ENCODE assay signal across 26 cellular contexts in the genomic region with DNA sequence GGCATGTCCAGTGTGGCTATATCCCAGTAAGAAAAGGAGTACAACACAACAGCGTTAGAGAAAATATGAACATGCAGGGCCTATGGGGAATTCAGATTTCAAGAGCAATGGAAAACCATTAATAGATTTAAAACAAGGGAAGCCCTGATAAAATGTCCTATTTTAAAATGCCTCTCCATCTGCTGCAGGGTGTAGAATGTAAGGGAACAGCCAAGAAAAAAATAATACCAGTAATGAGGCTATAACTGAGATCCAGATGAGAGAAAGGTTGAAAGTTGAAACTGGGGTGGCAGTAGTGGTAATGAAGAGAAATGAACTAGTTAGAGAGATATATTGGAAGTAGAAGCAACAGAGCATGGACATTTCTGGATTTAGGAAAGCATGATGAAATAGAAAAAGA.
"Had no signal": no experiment of that assay in that cellular context is flagged by ENCODE, and none has a peak within 500 bp of the region (broad histone marks: within the 10 kb centered on the region; RNA-seq: fewer than 3 reads in every experiment).

No MANE protein-coding gene starts in this region.

- H3K4me3 ChIP-seq: neural progenitor cell, ovary, psoas muscle, right lobe of liver, sigmoid colon, suprapubic skin, tibial artery, transverse colon, upper lobe of right lung, uterus had no signal

- H3K27me3 ChIP-seq: neural progenitor cell, ovary, right lobe of liver, sigmoid colon, suprapubic skin, testis, tibial artery, transverse colon, upper lobe of right lung, uterus had no signal

- DNase-seq: naive thymus-derived CD4-positive, alpha-beta T cell; natural killer cell; occipital lobe; ovary; posterior cingulate gyrus; psoas muscle; right lobe of liver; sigmoid colon; small intestine; stimulated activated CD4-positive, alpha-beta T cell treated with anti-CD3 and anti-CD28 coated beads, Interleukin-15, amount 100 ng/mL, for 24 hours; stimulated activated CD4-positive, alpha-beta T cell treated with anti-CD3 and anti-CD28 coated beads, Interleukin-2, amount 100 ng/mL, for 24 hours; stimulated activated CD4-positive, alpha-beta T cell treated with anti-CD3 and anti-CD28 coated beads, Interleukin-2, amount 100 ng/mL, for 48 hours; stimulated activated CD4-positive, alpha-beta T cell treated with anti-CD3 and anti-CD28 coated beads, Interleukin-4, amount 100 ng/mL, for 24 hours; stimulated activated naive B cell treated with anti-CD40 and anti-IgM and Interleukin-4, amounts not matched to agents 10 μg/mL and 1 μg/mL and 100 μg/mL, for 72 hours; stimulated activated naive CD8-positive, alpha-beta T cell treated with anti-CD3 and anti-CD28 coated beads, Interleukin-15, amount 100 ng/mL, for 72 hours; stimulated activated naive CD8-positive, alpha-beta T cell treated with anti-CD3 and anti-CD28 coated beads, Interleukin-15, Interleukin-2, amounts not matched to agents 100 U/mL and 50 U/mL, for 24 hours; substantia nigra; testis; tibial artery; transverse colon; upper lobe of right lung; uterus had no signal

- H3K9me3 ChIP-seq: ovary, psoas muscle, right lobe of liver, sigmoid colon, suprapubic skin, testis, tibial artery, transverse colon, upper lobe of right lung, uterus had no signal

- H3K36me3 ChIP-seq: neural progenitor cell, ovary, right lobe of liver, sigmoid colon, suprapubic skin, tibial artery, transverse colon, upper lobe of right lung, uterus had no signal

- H3K4me1 ChIP-seq: neural progenitor cell, parathyroid adenoma, psoas muscle, right lobe of liver, suprapubic skin, testis, transverse colon, upper lobe of right lung, uterus had no signal

- H3K27ac ChIP-seq: neural progenitor cell, ovary, parathyroid adenoma, psoas muscle, right lobe of liver, sigmoid colon, suprapubic skin, testis, tibial artery, transverse colon, upper lobe of right lung, uterus had no signal

- ATAC-seq: naive thymus-derived CD4-positive, alpha-beta T cell; natural killer cell; psoas muscle; right lobe of liver; stimulated activated effector memory CD8-positive, alpha-beta T cell treated with anti-CD3 and anti-CD28 coated beads, Interleukin-12 subunit alpha, Interleukin-12 subunit beta, amount 100 ng/mL, for 72 hours; stimulated activated naive B cell treated with anti-CD40 and anti-IgM and Interleukin-4, amounts not matched to agents 10 μg/mL and 1 μg/mL and 100 μg/mL, for 72 hours; stimulated activated naive CD8-positive, alpha-beta T cell treated with anti-CD3 and anti-CD28 coated beads, Interleukin-15, amount 100 ng/mL, for 72 hours; stimulated activated naive CD8-positive, alpha-beta T cell treated with anti-CD3 and anti-CD28 coated beads, Interleukin-15, Interleukin-2, amounts not matched to agents 100 U/mL and 50 U/mL, for 24 hours; upper lobe of right lung had no signal
